ENCODE assay signal across 9 cellular contexts in genomic region chr6:157198425-157199279, GRCh38.
A peak's percentile ranks its signal among the peaks of the same experiment; 100 is the strongest.
DNase-seq lines count a peak whose midpoint lies in the region; ATAC-seq and TF ChIP-seq lines count a peak whose summit lies in the region.
"Had no signal": no experiment of that assay in that cellular context is flagged by ENCODE, and none has a peak within 500 bp of the region (broad histone marks: within the 10 kb centered on the region; RNA-seq: fewer than 3 reads in every experiment).

No MANE protein-coding gene starts in this region.

- in situ Hi-C loops in G401 (cut with HindIII; ENCODE audit: low sequenced_read_pairs): no loop called here

- peak overlapping the region; percentile 77 for H3K27ac ChIP-seq in psoas muscle

- no peaks in the 10 kb centered on the region for H3K9me3 ChIP-seq in psoas muscle

- peak; percentile 82 to 89 (median 86) for ATAC-seq in psoas muscle
- ATAC-seq in HG02763 (IDR thresholded peaks at IDR 0.05; ENCODE audit: unreplicated experiment): no peak

- DNase-seq in G401 (ENCODE audit: low spot score) (peak; percentile 31), NCI-H524 treated with DMSO at 0.1 percent for 48 hours (lab: John Stamatoyannopoulos, UW) (peak; percentile 71), fibroblast of peridontal ligament (ENCODE audit: extremely low read depth) (peak; percentile 20), psoas muscle (peak; percentile 49 to 58), RKO (ENCODE audit: low spot score) (no peak), activated gamma-delta T cell (lab: John Stamatoyannopoulos, UW) (no peak), UCSD-AML1 (lab: John Stamatoyannopoulos, UW; ENCODE audit: unreplicated experiment) (no peak)
- DNase-seq: Karpas-422 had no signal

- H3K27me3 ChIP-seq in psoas muscle (ENCODE audit: insufficient read depth in 3 of 3, low read length in 2 of 3): no peaks in the 10 kb centered on the region

- peaks cover 26% of the 10 kb centered on the region for H3K4me1 ChIP-seq in psoas muscle

- WGBS in psoas muscle, 3 donors: 35 to 53% (median 38%) methylated on average over 15 of the region's 15 CpGs

- TF ChIP-seq CTCF in psoas muscle (IDR thresholded peaks at IDR 0.05): no peak

- intact Hi-C loops in psoas muscle (cut with DNase I): no loop called here

- peak overlapping the region; percentile 28 for H3K4me3 ChIP-seq in psoas muscle

- peaks cover 0 to 63% of the 10 kb centered on the region in 2 donors for H3K36me3 ChIP-seq in psoas muscle (ENCODE audit: insufficient read depth in 1 of 2, low read depth in 1 of 2)

Comparison
In these comparisons a context has a peak if more than half of its experiments do, and no peak if none do; other contexts are left out.
1. DNase-seq: peak in G401 (single experiment), NCI-H524 treated with DMSO at 0.1 percent for 48 hours (single experiment), fibroblast of peridontal ligament (single experiment) and psoas muscle (2 of 2); none in RKO (single experiment), activated gamma-delta T cell (single experiment) and UCSD-AML1 (single experiment).